In the genomic region with DNA sequence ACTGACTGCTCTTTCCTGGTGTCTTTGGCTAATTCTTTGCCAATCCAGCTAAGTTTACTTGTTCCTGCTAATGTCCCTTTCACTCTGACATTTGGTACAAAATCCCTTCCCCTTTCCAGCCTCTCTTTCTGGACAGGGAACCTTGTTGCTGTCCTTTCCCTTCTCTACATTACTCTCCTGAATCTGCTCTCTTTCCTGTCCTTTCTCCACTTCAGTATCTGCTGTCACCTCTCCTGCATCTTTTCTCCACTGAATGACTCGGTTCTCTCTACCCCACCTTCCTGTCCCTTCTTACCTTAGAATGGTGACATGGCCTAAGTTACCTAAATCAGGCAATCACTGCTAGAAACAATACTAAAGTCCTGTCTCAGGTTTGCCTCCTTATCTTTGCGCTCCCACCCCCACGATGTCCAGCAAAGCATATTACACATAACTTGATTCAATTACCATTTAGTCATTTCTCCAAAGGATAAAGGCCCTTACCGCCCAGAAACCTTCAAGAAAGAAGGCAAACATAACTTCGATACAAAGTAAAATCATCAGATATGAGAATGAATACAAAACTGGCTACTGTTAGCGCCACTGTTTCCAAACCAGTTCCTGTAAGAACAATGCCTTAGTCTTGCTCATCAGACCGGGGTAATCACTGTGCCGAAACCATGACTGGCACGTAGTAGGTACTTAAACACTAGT, we compare ENCODE assay signal across 9 cellular contexts. TPM values are rescaled to one million over a fixed set of nuclear protein-coding genes. Genes with fewer than 3 reads are reported as not detected.
DNase-seq lines count a peak whose midpoint lies in the region; ATAC-seq, FAIRE-seq and TF ChIP-seq lines count a peak whose summit lies in the region.
"Had no signal": no experiment of that assay in that cellular context is flagged by ENCODE, and none has a peak within 500 bp of the region (broad histone marks: within the 10 kb centered on the region; RNA-seq: fewer than 3 reads in every experiment).

No MANE protein-coding gene starts in this region.

- H3K4me3 Mint-ChIP-seq in astrocyte (ENCODE audit: unreplicated experiment), result peak overlapping the region; percentile 97

- H3K36me3 Mint-ChIP-seq in astrocyte (ENCODE audit: low read depth, unreplicated experiment), result peaks cover 8% of the 10 kb centered on the region

- no peak for TF ChIP-seq POLR2A in heart left ventricle (IDR thresholded peaks at IDR 0.05)

- TF ChIP-seq CTCF in heart left ventricle (IDR thresholded peaks at IDR 0.05), result no peak
- TF ChIP-seq CTCF in astrocyte (IDR thresholded peaks at IDR 0.05; ENCODE audit: insufficient read depth, low read depth, low read length), result no peak
- TF ChIP-seq CTCF in lower lobe of right lung (IDR thresholded peaks at IDR 0.05), result no peak

- intact Hi-C loops in heart left ventricle (cut with DNase I), result loop anchor here in 4 of 10 donors (10.0 kb wide), 1 partner anchor 142 kb away; a partner anchor contains a TSS
- intact Hi-C loops in left ventricle myocardium superior (cut with micrococcal nuclease), result no loop called here
- intact Hi-C loops in lower lobe of right lung (cut with DNase I), result no loop called here

- H3K4me1 ChIP-seq in heart left ventricle, result peaks cover 4 to 34% (median 27%) of the 10 kb centered on the region in 12 donors
- peaks cover 11% of the 10 kb centered on the region for H3K4me1 ChIP-seq in astrocyte (ENCODE audit: insufficient read depth, low read length)
- H3K4me1 ChIP-seq in lower lobe of right lung, result peaks cover 28% of the 10 kb centered on the region
- H3K4me1 ChIP-seq in urinary bladder (ENCODE audit: insufficient read depth), result peaks cover 2% of the 10 kb centered on the region

- peak overlapping the region; percentile 70 for H2AFZ ChIP-seq in astrocyte (ENCODE audit: low read depth, low read length)

- FAIRE-seq in astrocyte (lab: Jason Lieb, UNC), result no peak
- FAIRE-seq: TTC549 had no signal

- peak overlapping the region in 8 of 12 donors; percentile 27 to 98 (median 88) for H3K27ac ChIP-seq in heart left ventricle
- H3K27ac ChIP-seq in astrocyte (ENCODE audit: low read depth, low read length), result peak overlapping the region; percentile 84
- H3K27ac ChIP-seq in lower lobe of right lung, result peak overlapping the region; percentile 96
- no peak overlapping the region for H3K27ac ChIP-seq in urinary bladder (ENCODE audit: low read depth)

- peak overlapping the region; percentile 90 for H3K9ac ChIP-seq in astrocyte (ENCODE audit: low read length)

- peak overlapping the region; percentile 90 for H3K4me2 ChIP-seq in astrocyte (ENCODE audit: low read length)

- peaks cover 8% of the 10 kb centered on the region for H3K4me1 Mint-ChIP-seq in astrocyte (ENCODE audit: low read depth, unreplicated experiment)

- peaks cover 29% of the 10 kb centered on the region for H4K20me1 ChIP-seq in astrocyte (ENCODE audit: insufficient read depth, low read length)

- H3K9me3 Mint-ChIP-seq in astrocyte (ENCODE audit: unreplicated experiment), result no peaks in the 10 kb centered on the region

- H3K27ac Mint-ChIP-seq in astrocyte (ENCODE audit: unreplicated experiment), result peak overlapping the region; percentile 96

- 2 to 6% (median 3%) methylated on average over 9 of the region's 9 CpGs for WGBS in heart left ventricle, 4 donors
- 3% methylated on average over 9 of the region's 9 CpGs for WGBS in urinary bladder

- H3K4me3 ChIP-seq in heart left ventricle (peak overlapping the region; percentile 45 to 99 (median 85)), astrocyte (ENCODE audit: insufficient read depth, low read depth, low read length) (peak overlapping the region; percentile 96), lower lobe of right lung (peak overlapping the region; percentile 87), urinary bladder (ENCODE audit: low read depth, low read length) (peak overlapping the region; percentile 99)

- no peaks in the 10 kb centered on the region for H3K27me3 Mint-ChIP-seq in astrocyte (ENCODE audit: low read depth, unreplicated experiment)

- ATAC-seq in heart left ventricle (no peak), left ventricle myocardium superior (no peak), lower lobe of right lung (no peak), GM21529 (IDR thresholded peaks at IDR 0.05; ENCODE audit: unreplicated experiment) (no peak)

- H3K9me3 ChIP-seq in heart left ventricle, result no peaks in the 10 kb centered on the region
- H3K9me3 ChIP-seq in astrocyte (ENCODE audit: insufficient read depth, low read depth, low read length), result no peaks in the 10 kb centered on the region
- no peaks in the 10 kb centered on the region for H3K9me3 ChIP-seq in lower lobe of right lung

- H3K79me2 ChIP-seq in astrocyte (ENCODE audit: insufficient read depth, low read length), result peaks cover 66% of the 10 kb centered on the region

- no peak for DNase-seq in heart left ventricle
- DNase-seq in left ventricle myocardium superior, result no peak
- DNase-seq in astrocyte (ENCODE audit: low read depth), result no peak
- no peak for DNase-seq in lower lobe of right lung
- DNase-seq in activated gamma-delta T cell treated with Interleukin-2 at 50 U/mL for 16 hours, result no peak
- no peak for DNase-seq in NAMALWA (ENCODE audit: low spot score)

- H3K36me3 ChIP-seq in heart left ventricle (no peaks in the 10 kb centered on the region), astrocyte (ENCODE audit: insufficient read depth, low read length) (no peaks in the 10 kb centered on the region), lower lobe of right lung (no peaks in the 10 kb centered on the region), urinary bladder (ENCODE audit: insufficient read depth) (peaks cover 2% of the 10 kb centered on the region)

- H3K27me3 ChIP-seq in heart left ventricle (no peaks in the 10 kb centered on the region), astrocyte (ENCODE audit: insufficient read depth, low read length) (no peaks in the 10 kb centered on the region), lower lobe of right lung (ENCODE audit: low read depth) (no peaks in the 10 kb centered on the region)

RNA-seq across cellular contexts. Expression of a gene that starts 0.9 kb away (rescaled TPM):
- total RNA-seq in heart left ventricle, result 10 to 100 TPM; 13.9 to 29.2 (median 22.9) TPM
- 10 to 100 TPM; 10.9 to 11.8 TPM for polyA plus RNA-seq in heart left ventricle
- 19.0 TPM for total RNA-seq in left ventricle myocardium superior
- total RNA-seq in astrocyte, result 41.6 and 47.2 TPM in 2 replicates
- 42.7 TPM for total RNA-seq in lower lobe of right lung
- total RNA-seq in urinary bladder, result 66.0 TPM
- 19.0 TPM for polyA plus RNA-seq in urinary bladder
